16 cellular contexts compared by ENCODE assay signal in genomic region chr19:6891761-6892385, GRCh38. TPM values are rescaled to one million over a fixed set of nuclear protein-coding genes. Genes with fewer than 3 reads are reported as not detected.
DNase-seq lines count a peak whose midpoint lies in the region; ATAC-seq lines count a peak whose summit lies in the region.
"Had no signal": no experiment of that assay in that cellular context is flagged by ENCODE, and none has a peak within 500 bp of the region (broad histone marks: within the 10 kb centered on the region; RNA-seq: fewer than 3 reads in every experiment).

No MANE protein-coding gene starts in this region.

- H3K27me3 ChIP-seq in CD4-positive, alpha-beta memory T cell (ENCODE audit: insufficient read depth, low read length) = no peaks in the 10 kb centered on the region

- CTCF ChIA-PET in CD4-positive, alpha-beta memory T cell (lab: Charles Lee; ENCODE audit: partially characterized antibody) = interaction anchor here (0.7 to 2.9 kb wide), 5 partner anchors 28 to 1047 kb away, joined by 3 to 51 read pairs (median 8); no protein-coding TSS in a partner anchor

- peaks cover 10 to 47% (median 29%) of the 10 kb centered on the region in 8 donors for H3K9me3 Mint-ChIP-seq in CD4-positive, alpha-beta memory T cell

- H3K4me1 Mint-ChIP-seq in CD4-positive, alpha-beta memory T cell = peaks cover 64 to 95% (median 75%) of the 10 kb centered on the region in 4 donors

- peak overlapping the region; percentile 78 to 95 (median 90) for H3K27ac Mint-ChIP-seq in CD4-positive, alpha-beta memory T cell

- H3K4me1 ChIP-seq in CD4-positive, alpha-beta memory T cell (ENCODE audit: insufficient read depth, low read length) = peaks cover 68% of the 10 kb centered on the region
- H3K4me1 ChIP-seq: psoas muscle, suprapubic skin had no signal

- H3K36me3 Mint-ChIP-seq in CD4-positive, alpha-beta memory T cell = peaks cover 10 to 18% of the 10 kb centered on the region in 2 donors

- ATAC-seq in HG03175 (IDR thresholded peaks at IDR 0.05; ENCODE audit: unreplicated experiment) = no peak
- ATAC-seq: psoas muscle had no signal

- H3K27me3 Mint-ChIP-seq in CD4-positive, alpha-beta memory T cell = no peaks in the 10 kb centered on the region

- peak in 4 of 5 donors; percentile 26 to 48 (median 29) for DNase-seq in CD4-positive, alpha-beta memory T cell
- DNase-seq in KG1 (lab: John Stamatoyannopoulos, UW) (peak; percentile 38), UCSD-AML1 (lab: John Stamatoyannopoulos, UW; ENCODE audit: unreplicated experiment) (peak; percentile 33), medulla oblongata (ENCODE audit: extremely low spot score) (peak; percentile 50), NCI-H1436 (lab: John Stamatoyannopoulos, UW) (no peak), NCI-H1417 (lab: John Stamatoyannopoulos, UW) (no peak), NCI-H226 (no peak)
- DNase-seq: Calu3; lower lobe of right lung; NCI-H187 treated with DMSO at 0.1 percent for 48 hours; PC-9; psoas muscle; stimulated activated CD4-positive, alpha-beta T cell treated with anti-CD3 and anti-CD28 coated beads, Interleukin-4, amount 100 ng/mL, for 4 hours had no signal

- H3K4me3 Mint-ChIP-seq in CD4-positive, alpha-beta memory T cell = peak overlapping the region; percentile 67 to 80 (median 74)

- no peak overlapping the region for H3K4me3 ChIP-seq in CD4-positive, alpha-beta memory T cell (ENCODE audit: low read length in 2 of 2)
- H3K4me3 ChIP-seq: lower lobe of right lung, PC-9, psoas muscle, suprapubic skin had no signal

- H3K27ac ChIP-seq in CD4-positive, alpha-beta memory T cell (ENCODE audit: low read depth, low read length) = peak overlapping the region; percentile 3
- H3K27ac ChIP-seq: lower lobe of right lung, PC-9, psoas muscle, suprapubic skin, VCaP had no signal

- intact Hi-C loops in CD4-positive, alpha-beta memory T cell (cut with micrococcal nuclease) = no loop called here

- POLR2A ChIA-PET in CD4-positive, alpha-beta memory T cell (lab: Charles Lee; ENCODE audit: partially characterized antibody) = interaction anchor here (0.7 to 3.6 kb wide), 7 partner anchors 15 to 177 kb away, joined by 3 to 43 read pairs (median 3); partner anchors contain the start of gene GPR108

- H3K36me3 ChIP-seq in CD4-positive, alpha-beta memory T cell (ENCODE audit: insufficient read depth, low read length) = no peaks in the 10 kb centered on the region
- H3K36me3 ChIP-seq: lower lobe of right lung, suprapubic skin had no signal

- H3K9me3 ChIP-seq in CD4-positive, alpha-beta memory T cell (ENCODE audit: control insufficient read depth in 1 of 2, low read length in 2 of 2) = peaks cover 0 to 6% of the 10 kb centered on the region in 2 donors
- H3K9me3 ChIP-seq: psoas muscle had no signal

RNA-seq across cellular contexts. Expression of gene ADGRE1, which starts 4.5 kb away (rescaled TPM):
- 10 to 100 TPM in 1 of 2 experiments, 1 to 10 TPM in 1; 8.5 to 10.0 TPM for total RNA-seq in CD4-positive, alpha-beta memory T cell
- 10 to 100 TPM in 1 of 2 donors, 1 to 10 TPM in 1; 2.9 to 10.6 TPM for polyA plus RNA-seq in CD4-positive, alpha-beta memory T cell
- total RNA-seq: Calu3, PC-9, suprapubic skin had no signal

Comparison
In these comparisons a context has a peak if more than half of its experiments do, and no peak if none do; other contexts are left out.
1. DNase-seq: peak in CD4-positive, alpha-beta memory T cell (4 of 5), KG1 (single experiment), UCSD-AML1 (single experiment) and medulla oblongata (single experiment); none in NCI-H1436 (single experiment), NCI-H1417 (0 of 3) and NCI-H226 (single experiment).